24 cellular contexts compared by ENCODE assay signal in the genomic region with DNA sequence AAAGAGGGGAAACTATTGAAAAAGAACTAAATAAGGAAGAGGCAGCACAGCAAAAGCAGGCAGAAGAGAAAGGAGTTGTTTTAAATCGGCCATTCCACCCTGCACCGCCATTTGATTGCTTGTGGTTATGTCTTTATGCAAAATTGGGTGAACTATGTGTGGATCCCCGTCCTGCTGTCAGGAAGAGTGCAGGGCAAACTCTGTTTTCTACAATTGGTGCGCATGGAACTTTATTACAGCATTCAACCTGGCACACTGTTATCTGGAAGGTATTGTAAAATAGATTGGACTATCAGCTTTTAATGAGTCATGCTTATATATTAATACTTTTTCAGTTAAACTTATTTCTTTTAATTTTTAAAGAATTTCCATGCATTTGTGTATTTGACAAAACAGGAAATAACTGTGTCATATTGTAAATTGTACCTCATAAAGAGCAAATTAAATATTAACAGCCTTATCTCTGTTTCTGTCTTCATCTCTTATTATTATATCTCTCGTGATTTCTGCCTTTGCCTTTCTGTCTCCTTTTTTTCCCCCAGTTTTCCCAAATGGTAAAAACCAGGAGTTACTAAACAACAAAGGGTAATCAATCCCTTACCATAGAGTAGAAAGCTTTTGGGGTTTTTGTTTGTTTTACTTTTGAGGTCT.
"Had no signal": no experiment of that assay in that cellular context is flagged by ENCODE, and none has a peak within 500 bp of the region (broad histone marks: within the 10 kb centered on the region; RNA-seq: fewer than 3 reads in every experiment).

No MANE protein-coding gene starts in this region.

- H3K9me3 Mint-ChIP-seq: activated B cell treated with CpG ODN at 0.5 μM for 24 hours; activated naive CD8-positive, alpha-beta T cell treated with anti-CD3 and anti-CD28 coated beads, Interleukin-2, amount 10 ng/mL, durations not matched to agents 7 days and 5 days; activated T-cell treated with anti-CD3 and anti-CD28 coated beads, Interleukin-2, amount 50 U/mL, for 4 hours; activated T-helper 2 cell treated with anti-CD3 and anti-CD28 coated beads, Interferon-gamma antibody, Interleukin-2, Interleukin-4, amounts not matched to agents 10 μg/mL and 5 μg/mL and 100 μg/mL, durations not matched to agents 14 hours and 24 hours and 36 hours; naive thymus-derived CD8-positive, alpha-beta T cell had no signal

- H3K4me1 Mint-ChIP-seq: activated B cell treated with CpG ODN at 0.5 μM for 24 hours; activated CD4-positive, alpha-beta T cell treated with anti-CD3 and anti-CD28 coated beads for 36 hours; activated naive CD8-positive, alpha-beta T cell treated with anti-CD3 and anti-CD28 coated beads, Interleukin-2, amount 10 ng/mL, durations not matched to agents 7 days and 5 days had no signal

- H3K27me3 Mint-ChIP-seq: activated B cell treated with CpG ODN at 0.5 μM for 24 hours; activated CD4-positive, alpha-beta T cell treated with anti-CD3 and anti-CD28 coated beads for 36 hours; activated naive CD8-positive, alpha-beta T cell treated with anti-CD3 and anti-CD28 coated beads, Interleukin-2, amount 10 ng/mL, durations not matched to agents 7 days and 5 days; naive thymus-derived CD8-positive, alpha-beta T cell had no signal

- H3K4me1 ChIP-seq: breast epithelium, esophagus muscularis mucosa, gastrocnemius medialis, lower lobe of right lung, prostate gland, upper lobe of left lung had no signal

- H3K9me3 ChIP-seq: breast epithelium, esophagus muscularis mucosa, gastrocnemius medialis, lower lobe of right lung, prostate gland, upper lobe of left lung had no signal

- H3K27me3 ChIP-seq: breast epithelium, esophagus muscularis mucosa, gastrocnemius medialis, upper lobe of left lung had no signal

- DNase-seq: activated B cell treated with CpG ODN at 0.5 μM for 24 hours; activated CD4-positive, alpha-beta T cell treated with anti-CD3 and anti-CD28 coated beads for 36 hours; activated CD4-positive, alpha-beta T cell treated with anti-CD3 and anti-CD28 coated beads, Interleukin-2, amount 50 U/mL, for 48 hours; activated CD8-positive, alpha-beta memory T cell treated with anti-CD3 and anti-CD28 coated beads, Interleukin-2, amount 50 U/mL, for 48 hours; activated naive CD4-positive, alpha-beta T cell; activated naive CD8-positive, alpha-beta T cell treated with anti-CD3 and anti-CD28 coated beads, Interleukin-2, amount 10 ng/mL, durations not matched to agents 7 days and 5 days; activated T-cell treated with anti-CD3 and anti-CD28 coated beads, Interleukin-2, amount 50 U/mL, for 4 hours; amniotic stem cell; gastrocnemius medialis; head of caudate nucleus; hypothalamus; islet precursor cell; left cardiac atrium; lower lobe of right lung; naive thymus-derived CD8-positive, alpha-beta T cell; stimulated activated CD4-positive, alpha-beta T cell treated with anti-CD3 and anti-CD28 coated beads, Interleukin-4, amount 100 ng/mL, for 24 hours; stimulated activated naive CD8-positive, alpha-beta T cell treated with anti-CD3 and anti-CD28 coated beads, Interleukin-15, Interleukin-2, amounts not matched to agents 100 U/mL and 50 U/mL, for 24 hours; T-helper 9 cell; upper lobe of left lung had no signal

- H3K36me3 ChIP-seq: prostate gland had no signal

- H3K27ac Mint-ChIP-seq: activated B cell treated with CpG ODN at 0.5 μM for 24 hours; activated CD4-positive, alpha-beta T cell treated with anti-CD3 and anti-CD28 coated beads for 36 hours; activated naive CD8-positive, alpha-beta T cell treated with anti-CD3 and anti-CD28 coated beads, Interleukin-2, amount 10 ng/mL, durations not matched to agents 7 days and 5 days; activated T-helper 2 cell treated with anti-CD3 and anti-CD28 coated beads, Interferon-gamma antibody, Interleukin-2, Interleukin-4, amounts not matched to agents 10 μg/mL and 5 μg/mL and 100 μg/mL, durations not matched to agents 14 hours and 24 hours and 36 hours had no signal

- H3K27ac ChIP-seq: breast epithelium, coronary artery, esophagus muscularis mucosa, gastrocnemius medialis, lower lobe of right lung, prostate gland, upper lobe of left lung had no signal

- H3K4me3 ChIP-seq: breast epithelium, coronary artery, esophagus muscularis mucosa, gastrocnemius medialis, lower lobe of right lung, prostate gland, upper lobe of left lung had no signal

- ATAC-seq: activated CD4-positive, alpha-beta T cell treated with anti-CD3 and anti-CD28 coated beads for 36 hours; activated T-cell treated with anti-CD3 and anti-CD28 coated beads, Interleukin-2, amount 50 U/mL, for 4 hours; gastrocnemius medialis; left cardiac atrium; lower lobe of right lung; naive thymus-derived CD8-positive, alpha-beta T cell; stimulated activated naive CD8-positive, alpha-beta T cell treated with anti-CD3 and anti-CD28 coated beads, Interleukin-15, Interleukin-2, amounts not matched to agents 100 U/mL and 50 U/mL, for 24 hours had no signal

- H3K4me3 Mint-ChIP-seq: activated B cell treated with CpG ODN at 0.5 μM for 24 hours; activated CD4-positive, alpha-beta T cell treated with anti-CD3 and anti-CD28 coated beads for 36 hours; activated naive CD8-positive, alpha-beta T cell treated with anti-CD3 and anti-CD28 coated beads, Interleukin-2, amount 10 ng/mL, durations not matched to agents 7 days and 5 days; activated T-cell treated with anti-CD3 and anti-CD28 coated beads, Interleukin-2, amount 50 U/mL, for 4 hours; naive thymus-derived CD8-positive, alpha-beta T cell had no signal
